9 cellular contexts compared by ENCODE assay signal in the genomic region with DNA sequence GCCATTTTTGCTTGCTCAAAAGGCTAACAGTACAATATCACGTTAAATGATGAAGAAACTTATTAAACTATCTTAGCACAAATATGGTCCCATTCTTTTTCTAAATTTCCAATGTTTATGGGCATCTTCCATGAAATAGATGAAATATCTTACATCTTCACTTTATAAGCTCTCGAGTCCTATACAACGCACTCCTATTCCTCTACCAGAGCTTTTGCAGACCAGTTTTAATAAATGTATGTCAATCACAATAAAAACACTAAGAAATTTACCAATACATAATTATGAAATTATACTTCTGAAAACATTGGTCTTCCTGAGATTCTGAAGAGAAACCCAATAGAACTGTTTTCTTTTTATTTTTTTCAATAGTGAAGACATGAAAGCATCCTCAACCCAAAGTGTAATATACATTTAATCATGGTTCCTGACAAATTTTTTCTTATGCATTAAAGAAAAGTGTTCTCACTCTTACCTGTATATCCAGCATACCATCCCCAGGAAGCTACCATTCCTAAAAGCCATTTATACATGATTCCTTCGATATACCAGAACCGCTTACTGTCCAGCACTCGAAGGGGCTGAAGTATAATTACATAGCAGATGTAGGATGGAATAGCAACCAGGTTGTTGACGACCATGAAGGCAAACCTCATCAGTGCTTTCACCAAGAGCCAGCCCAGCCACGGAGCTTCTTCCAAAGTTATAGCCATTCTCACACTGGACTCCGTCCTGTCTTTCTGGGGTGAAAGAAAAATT. TPM values are rescaled to one million over a fixed set of nuclear protein-coding genes. Genes with fewer than 3 reads are reported as not detected.
DNase-seq lines count a peak whose midpoint lies in the region; ATAC-seq, FAIRE-seq and TF ChIP-seq lines count a peak whose summit lies in the region.
"Had no signal": no experiment of that assay in that cellular context is flagged by ENCODE, and none has a peak within 500 bp of the region (broad histone marks: within the 10 kb centered on the region; RNA-seq: fewer than 3 reads in every experiment).

No MANE protein-coding gene starts in this region.

- peak overlapping the region; percentile 98 for H3K4me3 ChIP-seq in right cardiac atrium (ENCODE audit: low read length)
- peak overlapping the region; percentile 97 for H3K4me3 ChIP-seq in smooth muscle cell

- peaks cover 16% of the 10 kb centered on the region for H3K79me2 ChIP-seq in smooth muscle cell (ENCODE audit: low read depth)

- WGBS in right cardiac atrium = 66% methylated on average over 9 of the region's 9 CpGs
- 73% methylated on average over 9 of the region's 9 CpGs for WGBS in smooth muscle cell (ENCODE audit: low lambda C conversion rate)

- ATAC-seq in right cardiac atrium = no peak
- no peak for ATAC-seq in GM21619 (IDR thresholded peaks at IDR 0.05; ENCODE audit: unreplicated experiment)

- intact Hi-C loops in right cardiac atrium (cut with DNase I) = no loop called here

- H4K20me1 ChIP-seq in smooth muscle cell (ENCODE audit: low read depth) = peaks cover 16% of the 10 kb centered on the region

- H3K36me3 ChIP-seq in smooth muscle cell (ENCODE audit: low read depth) = no peaks in the 10 kb centered on the region

- no peak overlapping the region for H2AFZ ChIP-seq in smooth muscle cell (ENCODE audit: low read depth)

- DNase-seq in NCI-H1092 treated with DMSO at 0.1 percent for 48 hours (lab: John Stamatoyannopoulos, UW) (peak; percentile 43), NCI-H1092 (lab: John Stamatoyannopoulos, UW) (no peak), right cardiac atrium (no peak), smooth muscle cell (lab: John Stamatoyannopoulos, UW; ENCODE audit: unreplicated experiment) (no peak), islet precursor cell (no peak), amniotic stem cell (lab: John Stamatoyannopoulos, UW) (no peak)

- peak; percentile 60 for FAIRE-seq in TTC549 (lab: Jason Lieb, UNC)
- FAIRE-seq: endometrium had no signal

- H3K27ac ChIP-seq in right cardiac atrium (ENCODE audit: low read length) (no peak overlapping the region), smooth muscle cell (ENCODE audit: low read depth) (no peak overlapping the region)

- H3K9ac ChIP-seq in smooth muscle cell (ENCODE audit: low read depth) = no peak overlapping the region

- H3K27me3 ChIP-seq in right cardiac atrium (ENCODE audit: control insufficient read depth, insufficient read depth) (no peaks in the 10 kb centered on the region), smooth muscle cell (ENCODE audit: low read depth) (no peaks in the 10 kb centered on the region)

- H3K4me1 ChIP-seq in right cardiac atrium (ENCODE audit: control insufficient read depth, insufficient read depth, low read length) (peaks cover 6% of the 10 kb centered on the region), smooth muscle cell (ENCODE audit: low read depth) (peaks cover 8% of the 10 kb centered on the region)

- TF ChIP-seq CTCF in smooth muscle cell (IDR thresholded peaks at IDR 0.05; ENCODE audit: borderline replicate concordance, insufficient read depth, poor library complexity, severe bottlenecking) = no peak

- peak overlapping the region; percentile 98 for H3K4me2 ChIP-seq in smooth muscle cell

- H3F3A ChIP-seq in smooth muscle cell (ENCODE audit: low read depth) = no peaks in the 10 kb centered on the region

- no peaks in the 10 kb centered on the region for H3K9me3 ChIP-seq in right cardiac atrium (ENCODE audit: control insufficient read depth, low read length)
- no peaks in the 10 kb centered on the region for H3K9me3 ChIP-seq in smooth muscle cell (replicated peaks; ENCODE audit: low read depth)

RNA-seq across cellular contexts. Expression of a gene that starts 1.8 kb away (rescaled TPM):
- total RNA-seq in right cardiac atrium = 10 to 100 TPM; 34.3 to 58.8 (median 39.9) TPM
- 10.1 TPM for polyA plus RNA-seq in right cardiac atrium
- 32.7 and 39.7 TPM in 2 replicates for total RNA-seq in smooth muscle cell
- 9.8 and 12.0 TPM in 2 replicates for polyA plus RNA-seq in smooth muscle cell
